31 cellular contexts compared by ENCODE assay signal in genomic region chr11:43866969-43867368, GRCh38.
"Had no signal": no experiment of that assay in that cellular context is flagged by ENCODE, and none has a peak within 500 bp of the region (broad histone marks: within the 10 kb centered on the region; RNA-seq: fewer than 3 reads in every experiment).

No MANE protein-coding gene starts in this region.

- H3K36me3 ChIP-seq: adrenal gland, breast epithelium, cardiac muscle cell, gastrocnemius medialis, heart left ventricle had no signal

- DNase-seq: activated CD4-positive, alpha-beta memory T cell treated with anti-CD3 and anti-CD28 coated beads for 36 hours; activated CD4-positive, alpha-beta T cell treated with anti-CD3 and anti-CD28 coated beads for 36 hours; activated CD4-positive, alpha-beta T cell treated with anti-CD3 and anti-CD28 coated beads, Interleukin-2, amount 10 ng/mL, durations not matched to agents 24 days and 14 days; activated CD4-positive, CD25-positive, alpha-beta regulatory T cell; activated CD4-positive, CD25-positive, alpha-beta regulatory T cell treated with anti-CD3 and anti-CD28 coated beads, Interleukin-2, amount 50 U/mL, for 72 hours; activated CD8-positive, alpha-beta memory T cell treated with anti-CD3 and anti-CD28 coated beads, Interleukin-2, amount 10 ng/mL, durations not matched to agents 7 days and 5 days; activated CD8-positive, alpha-beta memory T cell treated with anti-CD3 and anti-CD28 coated beads, Interleukin-2, amount 50 U/mL, for 4 hours; activated CD8-positive, alpha-beta T cell treated with anti-CD3 and anti-CD28 coated beads, Interleukin-2, amount 10 ng/mL, durations not matched to agents 7 days and 5 days; activated effector memory CD4-positive, alpha-beta T cell treated with anti-CD3 and anti-CD28 coated beads, Interleukin-2, amount 50 U/mL, for 16 hours; activated naive CD4-positive, alpha-beta T cell treated with anti-CD3 and anti-CD28 coated beads for 36 hours; activated naive CD8-positive, alpha-beta T cell treated with anti-CD3 and anti-CD28 coated beads for 36 hours; activated naive CD8-positive, alpha-beta T cell treated with anti-CD3 and anti-CD28 coated beads, Interleukin-2, amount 50 U/mL, for 24 hours; activated T-cell treated with anti-CD3 and anti-CD28 coated beads, Interleukin-2, amount 50 U/mL, for 1 hour; activated T-cell treated with anti-CD3 and anti-CD28 coated beads, Interleukin-2, amount 50 U/mL, for 48 hours; adrenal gland; amygdala; aorta; central memory CD4-positive, alpha-beta T cell; cerebellar nuclear complex; dorsolateral prefrontal cortex; effector memory CD4-positive, alpha-beta T cell; endodermal cell; foreskin fibroblast; gastrocnemius medialis; glutamatergic neuron; heart left ventricle; T-helper 17 cell had no signal

- H3K4me3 ChIP-seq: adrenal gland, breast epithelium, cardiac muscle cell, coronary artery, dorsolateral prefrontal cortex, gastrocnemius medialis, heart left ventricle had no signal

- H3K4me1 ChIP-seq: adrenal gland, breast epithelium, gastrocnemius medialis had no signal

- H3K9me3 ChIP-seq: adrenal gland, breast epithelium, gastrocnemius medialis had no signal

- ATAC-seq: activated CD4-positive, alpha-beta T cell treated with anti-CD3 and anti-CD28 coated beads for 36 hours; activated CD8-positive, alpha-beta memory T cell treated with anti-CD3 and anti-CD28 coated beads, Interleukin-2, amount 10 ng/mL, durations not matched to agents 7 days and 5 days; activated CD8-positive, alpha-beta T cell treated with anti-CD3 and anti-CD28 coated beads, Interleukin-2, amount 10 ng/mL, durations not matched to agents 7 days and 5 days; activated naive CD8-positive, alpha-beta T cell treated with anti-CD3 and anti-CD28 coated beads, Interleukin-2, amount 50 U/mL, for 24 hours; esophagus mucosa; gastrocnemius medialis; heart left ventricle; T-helper 17 cell had no signal

- H3K27me3 ChIP-seq: adrenal gland had no signal

- H3K27ac ChIP-seq: adrenal gland, breast epithelium, cardiac muscle cell, coronary artery, dorsolateral prefrontal cortex, gastrocnemius medialis, heart left ventricle had no signal
